In the genomic region with DNA sequence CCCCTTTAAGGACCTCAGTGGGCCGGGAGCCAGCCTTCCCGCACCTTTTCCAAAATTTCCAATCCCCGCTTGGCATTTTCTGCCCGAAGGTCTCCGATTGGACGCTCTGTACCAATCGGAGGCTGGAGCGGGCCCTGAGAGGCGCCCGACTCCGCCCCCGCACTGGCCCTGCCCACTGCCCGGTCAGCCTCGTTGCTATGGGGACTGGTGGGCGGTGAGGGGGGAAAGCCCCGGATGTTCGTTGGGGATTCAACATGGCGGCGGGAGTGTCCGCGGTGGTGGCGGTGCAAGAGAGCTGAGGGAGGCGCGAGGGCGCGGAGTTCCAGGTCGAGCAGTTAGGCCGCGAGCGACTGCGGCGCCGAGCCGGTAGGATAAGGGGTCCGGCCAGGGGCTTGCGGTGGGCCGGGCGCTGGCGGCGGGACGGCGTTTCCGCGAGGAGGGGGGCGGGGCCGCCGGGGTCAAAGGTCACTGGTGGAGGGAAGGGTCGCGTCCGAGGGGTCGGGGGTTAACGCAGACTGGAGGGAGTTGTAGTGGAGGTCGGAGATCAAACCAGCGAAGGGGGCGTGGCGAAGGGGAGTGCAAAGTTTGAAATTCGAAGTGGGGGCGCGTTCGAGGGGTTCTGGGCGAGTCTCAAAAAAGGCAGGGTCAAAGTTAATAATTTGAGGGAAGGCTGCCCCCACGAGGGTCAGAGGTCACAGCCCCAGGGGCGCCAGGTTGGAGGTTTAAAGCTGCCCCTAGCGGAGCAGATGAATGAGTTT, we compare ENCODE assay signal across 8 cellular contexts. TPM values are rescaled to one million over a fixed set of nuclear protein-coding genes. Genes with fewer than 3 reads are reported as not detected.
DNase-seq lines count a peak whose midpoint lies in the region; ATAC-seq and TF ChIP-seq lines count a peak whose summit lies in the region.

A gene (plus strand): TSS at position 233 of the 758 bp plus-strand sequence. CDS start 43,768 bp downstream, outside the sequence.

- H3K9me3 ChIP-seq in ascending aorta = no peaks in the 10 kb centered on the region
- H3K9me3 ChIP-seq in right atrium auricular region = no peaks in the 10 kb centered on the region
- no peaks in the 10 kb centered on the region for H3K9me3 ChIP-seq in vagina

- H3K36me3 Mint-ChIP-seq in T-helper 2 cell treated with Interferon-gamma antibody and Interleukin-4, amounts not matched to agents 5 μg/mL and 100 μg/mL, for 36 hours (ENCODE audit: low read depth) = peaks cover 1% of the 10 kb centered on the region

- TF ChIP-seq POLR2A in vagina (IDR thresholded peaks at IDR 0.05) = no peak

- peak within 1 kb of the TSS; percentile 96 for H3K4me3 Mint-ChIP-seq in T-helper 2 cell treated with Interferon-gamma antibody and Interleukin-4, amounts not matched to agents 5 μg/mL and 100 μg/mL, for 36 hours

- H3K4me1 Mint-ChIP-seq in T-helper 2 cell treated with Interferon-gamma antibody and Interleukin-4, amounts not matched to agents 5 μg/mL and 100 μg/mL, for 36 hours (ENCODE audit: low read depth) = peaks cover 25% of the 10 kb centered on the region

- peaks cover 2% of the 10 kb centered on the region for H3K27me3 Mint-ChIP-seq in T-helper 2 cell treated with Interferon-gamma antibody and Interleukin-4, amounts not matched to agents 5 μg/mL and 100 μg/mL, for 36 hours (ENCODE audit: low read depth)

- ATAC-seq in GM18499 (IDR thresholded peaks at IDR 0.05; ENCODE audit: insufficient read depth, unreplicated experiment) = peak; percentile 59
- peak; percentile 82 for ATAC-seq in HG02943 (IDR thresholded peaks at IDR 0.05; ENCODE audit: low read depth, unreplicated experiment)

- H3K27ac ChIP-seq in ascending aorta (peak within 1 kb of the TSS; percentile 59 to 68), right atrium auricular region (peak within 1 kb of the TSS; percentile 78 to 83), vagina (peak within 1 kb of the TSS; percentile 89)

- no peak for TF ChIP-seq CTCF in ascending aorta (IDR thresholded peaks at IDR 0.05)
- no peak for TF ChIP-seq CTCF in right atrium auricular region (IDR thresholded peaks at IDR 0.05)
- peak in 1 of 3 experiments; percentile 13 for TF ChIP-seq CTCF in vagina (IDR thresholded peaks at IDR 0.05)

- H3K9me3 Mint-ChIP-seq in T-helper 2 cell treated with Interferon-gamma antibody and Interleukin-4, amounts not matched to agents 5 μg/mL and 100 μg/mL, for 36 hours = no peaks in the 10 kb centered on the region

- H3K4me3 ChIP-seq in ascending aorta (peak within 1 kb of the TSS; percentile 88 to 89), right atrium auricular region (peak within 1 kb of the TSS; percentile 79 to 92), vagina (peak within 1 kb of the TSS; percentile 86 to 91)

- DNase-seq in NCI-H1930 (lab: John Stamatoyannopoulos, UW) (peak; percentile 98), ascending aorta (ENCODE audit: low spot score in 2 of 2) (peak; percentile 90 to 99), right atrium auricular region (ENCODE audit: low spot score) (peak; percentile 98), pulmonary artery endothelial cell (ENCODE audit: low read depth, low spot score) (peak; percentile 90), vagina (ENCODE audit: extremely low spot score in 2 of 2) (peak in 1 of 2 donors; percentile 97)
- DNase-seq in T-helper 2 cell treated with Interferon-gamma antibody and Interleukin-4, amounts not matched to agents 5 μg/mL and 100 μg/mL, for 36 hours (ENCODE audit: low spot score) = peak; percentile 97

- H3K4me1 ChIP-seq in ascending aorta (peaks cover 9 to 24% of the 10 kb centered on the region in 2 donors), right atrium auricular region (peaks cover 0 to 53% of the 10 kb centered on the region in 2 donors), vagina (peaks cover 49% of the 10 kb centered on the region)

- no peaks in the 10 kb centered on the region for H3K36me3 ChIP-seq in ascending aorta
- no peaks in the 10 kb centered on the region for H3K36me3 ChIP-seq in right atrium auricular region
- no peaks in the 10 kb centered on the region for H3K36me3 ChIP-seq in vagina

- peak within 1 kb of the TSS; percentile 95 for H3K27ac Mint-ChIP-seq in T-helper 2 cell treated with Interferon-gamma antibody and Interleukin-4, amounts not matched to agents 5 μg/mL and 100 μg/mL, for 36 hours

- intact Hi-C loops in ascending aorta (cut with DNase I) (loop anchor here (1.0 to 10.0 kb wide), 5 partner anchors 20 to 709 kb away; a partner anchor contains a TSS), vagina (cut with DNase I) (loop anchor here (10.0 kb wide), 1 partner anchor 349 kb away; no protein-coding TSS in a partner anchor)

- H3K27me3 ChIP-seq in ascending aorta = no peaks in the 10 kb centered on the region
- H3K27me3 ChIP-seq in right atrium auricular region = no peaks in the 10 kb centered on the region
- no peaks in the 10 kb centered on the region for H3K27me3 ChIP-seq in vagina

RNA-seq across cellular contexts. Expression of the gene that starts here (rescaled TPM):
- 27.4 TPM for total RNA-seq in ascending aorta
- total RNA-seq in right atrium auricular region = 10 to 100 TPM; 11.2 to 13.7 TPM
- 7.5 and 7.6 TPM in 2 replicates for total RNA-seq in pulmonary artery endothelial cell
- total RNA-seq in vagina = 19.4 TPM
